ENCODE assay signal across 1 cellular context in genomic region chr13:30370146-30370545, GRCh38.
TF ChIP-seq lines count a peak whose summit lies in the region.

No MANE protein-coding gene starts in this region.

TF ChIP-seq in GM12878, 131 proteins besides CTCF, POLR2A, EP300 and RAD21:
- TF ChIP-seq IRF3 (IDR thresholded peaks at IDR 0.05) (no peak), NRF1 (conservative IDR thresholded peaks at IDR 0.05; ENCODE audit: low read depth, low read length) (no peak), IKZF1 (conservative IDR thresholded peaks at IDR 0.05) (no peak), ZBTB4 (CRISPR knock-in tag; IDR thresholded peaks at IDR 0.05) (no peak), ZNF384 (IDR thresholded peaks at IDR 0.05; ENCODE audit: borderline replicate concordance, low read depth, low read length) (no peak), ZNF622 (IDR thresholded peaks at IDR 0.05) (no peak), ZNF207 (IDR thresholded peaks at IDR 0.05; ENCODE audit: borderline replicate concordance) (no peak), BCL11A (IDR thresholded peaks at IDR 0.05; ENCODE audit: low read depth, low read length) (no peak), NBN (IDR thresholded peaks at IDR 0.05) (no peak), YY1 (IDR thresholded peaks at IDR 0.05; ENCODE audit: low read depth, low read length) (no peak), NFIC (IDR thresholded peaks at IDR 0.05; ENCODE audit: low read depth, low read length) (no peak), MYC (IDR thresholded peaks at IDR 0.05; ENCODE audit: insufficient read depth, insufficient read length, insufficient replicate concordance, low read length, severe bottlenecking) (no peak), CUX1 (IDR thresholded peaks at IDR 0.05; ENCODE audit: insufficient replicate concordance, low read depth, low read length) (no peak), POLR2AphosphoS2 (IDR thresholded peaks at IDR 0.05; ENCODE audit: low read depth, low read length) (no peak), SREBF2 (IDR thresholded peaks at IDR 0.05; ENCODE audit: low read length) (no peak), CBFB (IDR thresholded peaks at IDR 0.05; ENCODE audit: low read depth) (no peak), IRF4 (IDR thresholded peaks at IDR 0.05; ENCODE audit: low read depth, low read length) (no peak), ZBED1 (IDR thresholded peaks at IDR 0.05; ENCODE audit: borderline replicate concordance) (no peak)
TF ChIP-seq in GM12878: peak in this region for 0.
